Comparison of ENCODE assay signal across 17 cellular contexts in genomic region chr1:230907472-230908205, GRCh38. TPM values are rescaled to one million over a fixed set of nuclear protein-coding genes. Genes with fewer than 3 reads are reported as not detected.
DNase-seq lines count a peak whose midpoint lies in the region; ATAC-seq and TF ChIP-seq lines count a peak whose summit lies in the region.
"Had no signal": no experiment of that assay in that cellular context is flagged by ENCODE, and none has a peak within 500 bp of the region (broad histone marks: within the 10 kb centered on the region; RNA-seq: fewer than 3 reads in every experiment).

No MANE protein-coding gene starts in this region.

- H3K36me3 ChIP-seq in gastroesophageal sphincter: peaks cover 0 to 44% of the 10 kb centered on the region in 2 donors

- H3K4me3 ChIP-seq in gastroesophageal sphincter: no peak overlapping the region
- H3K4me3 ChIP-seq: SJCRH30 had no signal

- H3K9me3 Mint-ChIP-seq in activated B cell treated with CpG ODN at 0.5 μM for 24 hours (no peaks in the 10 kb centered on the region), nephron (no peaks in the 10 kb centered on the region)

- CTCF ChIA-PET in activated B cell treated with CpG ODN at 0.5 μM for 24 hours (lab: Charles Lee): no interaction called here

- H3K27ac ChIP-seq in gastroesophageal sphincter: peak overlapping the region; percentile 54 to 78 (median 62)
- peak overlapping the region; percentile 19 for H3K27ac ChIP-seq in temporal lobe (ENCODE audit: low read depth, low read length)
- H3K27ac ChIP-seq: RWPE1, SJCRH30 had no signal

- no peaks in the 10 kb centered on the region for H3K27me3 ChIP-seq in gastroesophageal sphincter
- H3K27me3 ChIP-seq: SJCRH30 had no signal

- no peaks in the 10 kb centered on the region for H3K27me3 Mint-ChIP-seq in activated B cell treated with CpG ODN at 0.5 μM for 24 hours
- H3K27me3 Mint-ChIP-seq in nephron (ENCODE audit: low read depth): no peaks in the 10 kb centered on the region

- H3K4me1 ChIP-seq in gastroesophageal sphincter: peaks cover 0 to 59% (median 11%) of the 10 kb centered on the region in 3 donors
- H3K4me1 ChIP-seq: SJCRH30 had no signal

- no peak for TF ChIP-seq POLR2A in gastroesophageal sphincter (IDR thresholded peaks at IDR 0.05)

- WGBS in gastroesophageal sphincter (ENCODE audit: low coverage in 1 of 2), 2 donors: 51 to 66% methylated on average over 4 of the region's 4 CpGs

- H3K4me3 Mint-ChIP-seq in activated B cell treated with CpG ODN at 0.5 μM for 24 hours (no peak overlapping the region), nephron (no peak overlapping the region)

- peak overlapping the region; percentile 6 for H3K27ac Mint-ChIP-seq in activated B cell treated with CpG ODN at 0.5 μM for 24 hours
- H3K27ac Mint-ChIP-seq in nephron: peak overlapping the region; percentile 81 to 93 (median 86)

- H3K4me1 Mint-ChIP-seq in activated B cell treated with CpG ODN at 0.5 μM for 24 hours (no peaks in the 10 kb centered on the region), nephron (peaks cover 57% of the 10 kb centered on the region)

- TF ChIP-seq CTCF in activated B cell treated with CpG ODN at 0.5 μM for 24 hours (IDR thresholded peaks at IDR 0.05): no peak
- no peak for TF ChIP-seq CTCF in gastroesophageal sphincter (IDR thresholded peaks at IDR 0.05)
- TF ChIP-seq CTCF in nephron (IDR thresholded peaks at IDR 0.05; ENCODE audit: unreplicated experiment in 3 of 3): no peak

- POLR2A ChIA-PET in activated B cell treated with CpG ODN at 0.5 μM for 24 hours (lab: Charles Lee): no interaction called here

- H3K9me3 ChIP-seq in gastroesophageal sphincter: no peaks in the 10 kb centered on the region
- H3K9me3 ChIP-seq: SJCRH30 had no signal

- no peak for TF ChIP-seq EP300 in gastroesophageal sphincter (IDR thresholded peaks at IDR 0.05)

- ATAC-seq in activated B cell treated with CpG ODN at 0.5 μM for 24 hours (ENCODE audit: low read depth) (no peak), gastroesophageal sphincter (peak; percentile 74)
- ATAC-seq: PC-3 had no signal

- DNase-seq in activated B cell treated with CpG ODN at 0.5 μM for 24 hours (no peak), NCI-H2171 treated with DMSO at 0.1 percent for 48 hours (lab: John Stamatoyannopoulos, UW) (no peak), activated gamma-delta T cell treated with Interleukin-2 at 50 U/mL for 16 hours (no peak), NCI-H1417 (lab: John Stamatoyannopoulos, UW) (no peak)
- DNase-seq: DMS79, GOT3, KG1, NCI-H1105 treated with DMSO at 0.1 percent for 48 hours, NCI-H187 treated with DMSO at 0.1 percent for 48 hours, NCI-H345, NCI-H524 treated with DMSO at 0.1 percent for 48 hours, PC-3, SJCRH30 had no signal

- H3K36me3 Mint-ChIP-seq in activated B cell treated with CpG ODN at 0.5 μM for 24 hours (ENCODE audit: low read depth): peaks cover 79% of the 10 kb centered on the region
- H3K36me3 Mint-ChIP-seq in nephron (ENCODE audit: low read depth): peaks cover 32% of the 10 kb centered on the region

- intact Hi-C loops in activated B cell treated with CpG ODN at 0.5 μM for 24 hours (cut with micrococcal nuclease): no loop called here

RNA-seq across cellular contexts. Expression of gene C1orf198, which starts 39.3 kb away (rescaled TPM):
- total RNA-seq in activated B cell treated with CpG ODN at 0.5 μM for 24 hours: 3.5 and 3.9 TPM in 2 replicates
- total RNA-seq in gastroesophageal sphincter: 100 to 1,000 TPM; 115 to 219 (median 172) TPM
- 17.9 TPM for total RNA-seq in temporal lobe
